Comparison of ENCODE assay signal across 31 cellular contexts in the genomic region with DNA sequence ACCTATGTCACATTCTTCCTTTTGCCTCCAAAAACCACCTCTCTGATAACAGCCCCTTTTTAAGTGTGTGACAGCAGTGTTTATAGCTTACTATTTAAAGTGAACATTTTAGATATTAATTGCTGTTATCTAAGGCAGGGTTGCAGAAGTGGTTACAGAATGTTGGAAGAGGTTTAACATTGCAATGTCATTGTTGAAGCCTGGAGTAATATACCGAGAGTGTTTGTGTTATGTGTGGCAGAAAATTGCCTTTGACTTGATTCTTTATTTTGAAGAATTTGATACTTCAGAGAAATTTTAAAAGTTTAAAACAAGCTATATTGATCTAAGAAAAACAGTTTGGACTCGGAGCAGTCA.
"Had no signal": no experiment of that assay in that cellular context is flagged by ENCODE, and none has a peak within 500 bp of the region (broad histone marks: within the 10 kb centered on the region; RNA-seq: fewer than 3 reads in every experiment).

No MANE protein-coding gene starts in this region.

- H3K27me3 Mint-ChIP-seq: activated CD8-positive, alpha-beta memory T cell treated with anti-CD3 and anti-CD28 coated beads, Interleukin-2, amount 10 ng/mL, durations not matched to agents 7 days and 5 days; activated naive CD8-positive, alpha-beta T cell; brain; effector memory CD8-positive, alpha-beta T cell; naive thymus-derived CD8-positive, alpha-beta T cell; T-helper 17 cell had no signal

- ATAC-seq: activated CD8-positive, alpha-beta memory T cell treated with anti-CD3 and anti-CD28 coated beads, Interleukin-2, amount 10 ng/mL, durations not matched to agents 7 days and 5 days; activated CD8-positive, alpha-beta T cell treated with anti-CD3 and anti-CD28 coated beads, Interleukin-2, amount 10 ng/mL, durations not matched to agents 7 days and 5 days; effector memory CD8-positive, alpha-beta T cell; gastroesophageal sphincter; naive thymus-derived CD8-positive, alpha-beta T cell; T-helper 17 cell had no signal

- H3K9me3 ChIP-seq: gastroesophageal sphincter, suprapubic skin, tibial artery had no signal

- H3K9me3 Mint-ChIP-seq: brain; effector memory CD8-positive, alpha-beta T cell; immature natural killer cell; mesothelial cell of epicardium; naive thymus-derived CD8-positive, alpha-beta T cell; neural progenitor cell had no signal

- DNase-seq: activated CD4-positive, alpha-beta T cell treated with anti-CD3 and anti-CD28 coated beads for 1 hour; activated CD4-positive, alpha-beta T cell treated with anti-CD3 and anti-CD28 coated beads, Interleukin-2, amount 50 U/mL, for 1 hour; activated CD8-positive, alpha-beta memory T cell treated with anti-CD3 and anti-CD28 coated beads, Interleukin-2, amount 10 ng/mL, durations not matched to agents 7 days and 5 days; activated CD8-positive, alpha-beta T cell treated with anti-CD3 and anti-CD28 coated beads, Interleukin-2, amount 10 ng/mL, durations not matched to agents 7 days and 5 days; activated effector memory CD4-positive, alpha-beta T cell treated with Interleukin-2 at 50 U/mL for 16 hours; activated naive CD4-positive, alpha-beta T cell treated with Interleukin-2 at 50 U/mL for 16 hours; anterior cingulate cortex; caudate nucleus; cortex of kidney; effector memory CD8-positive, alpha-beta T cell; erythroblast; head of caudate nucleus; hypothalamus; immature natural killer cell; kidney; naive thymus-derived CD8-positive, alpha-beta T cell; occipital lobe; right cardiac atrium; stimulated activated CD4-positive, alpha-beta T cell treated with anti-CD3 and anti-CD28 coated beads, Interleukin-15, amount 100 ng/mL, for 24 hours; stimulated activated CD4-positive, alpha-beta T cell treated with anti-CD3 and anti-CD28 coated beads, Interleukin-2, amount 100 ng/mL, for 24 hours; stimulated activated naive CD4-positive, alpha-beta T cell; T-helper 17 cell; T1000; tibial artery had no signal

- H3K27ac Mint-ChIP-seq: activated CD8-positive, alpha-beta memory T cell treated with anti-CD3 and anti-CD28 coated beads, Interleukin-2, amount 10 ng/mL, durations not matched to agents 7 days and 5 days; activated CD8-positive, alpha-beta T cell treated with anti-CD3 and anti-CD28 coated beads, Interleukin-2, amount 10 ng/mL, durations not matched to agents 7 days and 5 days; activated naive CD8-positive, alpha-beta T cell; effector memory CD8-positive, alpha-beta T cell; immature natural killer cell; mesothelial cell of epicardium; neural progenitor cell; T-helper 17 cell had no signal

- H3K4me1 Mint-ChIP-seq: brain, immature natural killer cell, mesothelial cell of epicardium, neural progenitor cell had no signal

- H3K4me3 ChIP-seq: gastroesophageal sphincter, neural progenitor cell, suprapubic skin, tibial artery had no signal

- H3K27me3 ChIP-seq: gastroesophageal sphincter, neural progenitor cell, suprapubic skin, tibial artery had no signal

- H3K4me3 Mint-ChIP-seq: activated CD8-positive, alpha-beta memory T cell treated with anti-CD3 and anti-CD28 coated beads, Interleukin-2, amount 10 ng/mL, durations not matched to agents 7 days and 5 days; activated CD8-positive, alpha-beta T cell treated with anti-CD3 and anti-CD28 coated beads, Interleukin-2, amount 10 ng/mL, durations not matched to agents 7 days and 5 days; activated naive CD8-positive, alpha-beta T cell; brain; effector memory CD8-positive, alpha-beta T cell; immature natural killer cell; mesothelial cell of epicardium; naive thymus-derived CD8-positive, alpha-beta T cell; neural progenitor cell; T-helper 17 cell had no signal

- H3K4me1 ChIP-seq: neural progenitor cell, parathyroid adenoma, suprapubic skin, tibial artery had no signal

- H3K27ac ChIP-seq: gastroesophageal sphincter, neural progenitor cell, parathyroid adenoma, suprapubic skin, tibial artery had no signal
